ENCODE assay signal across 8 cellular contexts in the genomic region with DNA sequence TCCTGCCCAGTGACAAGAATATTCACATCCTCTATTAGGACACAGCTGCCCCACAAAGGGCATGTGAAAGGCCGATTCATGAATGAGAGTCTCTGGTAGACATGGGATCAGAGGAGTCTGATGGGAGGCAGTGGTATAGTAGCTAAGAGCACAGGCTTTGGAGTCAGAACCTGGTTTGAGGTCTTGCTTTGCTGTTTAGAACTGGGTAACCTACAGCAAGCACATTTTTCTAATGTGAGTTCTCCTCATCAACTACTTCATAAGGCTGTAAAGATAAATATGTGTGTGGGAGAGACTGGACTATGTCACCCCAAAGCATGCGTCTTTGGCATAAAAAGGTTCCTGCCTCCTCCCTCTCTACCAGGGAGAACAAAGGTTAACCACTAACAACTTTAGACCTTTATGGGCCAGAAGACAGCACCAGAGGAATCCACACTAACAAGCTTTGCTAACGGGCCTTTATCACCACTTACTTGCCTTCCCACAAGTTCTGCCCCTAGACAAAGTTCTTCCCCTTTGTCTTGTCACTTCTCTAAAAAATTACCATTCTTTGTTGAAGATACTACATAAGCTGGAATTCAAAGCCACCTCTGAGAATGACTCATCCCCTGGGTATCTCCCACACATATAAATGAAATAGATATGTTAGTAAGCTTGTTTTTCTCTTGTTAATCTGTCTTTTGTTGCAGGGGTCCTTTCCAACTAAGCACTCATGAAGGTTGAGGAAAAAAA. TPM values are rescaled to one million over a fixed set of nuclear protein-coding genes. Genes with fewer than 3 reads are reported as not detected.
DNase-seq lines count a peak whose midpoint lies in the region; ATAC-seq and TF ChIP-seq lines count a peak whose summit lies in the region.

No MANE protein-coding gene starts in this region.

- intact Hi-C loops in posterior vena cava (cut with DNase I) = no loop called here

- CTCF ChIA-PET in activated CD8-positive, alpha-beta memory T cell treated with anti-CD3 and anti-CD28 coated beads, Interleukin-2, amount 10 ng/mL, durations not matched to agents 7 days and 5 days (lab: Charles Lee) = interaction anchor here (0.9 to 2.1 kb wide), 9 partner anchors 8 to 32 kb away, joined by 3 to 9 read pairs (median 3); no protein-coding TSS in a partner anchor

- no peak overlapping the region for H3K4me3 Mint-ChIP-seq in activated CD8-positive, alpha-beta memory T cell treated with anti-CD3 and anti-CD28 coated beads, Interleukin-2, amount 10 ng/mL, durations not matched to agents 7 days and 5 days

- DNase-seq in activated CD8-positive, alpha-beta memory T cell treated with anti-CD3 and anti-CD28 coated beads, Interleukin-2, amount 10 ng/mL, durations not matched to agents 7 days and 5 days = no peak
- DNase-seq in activated CD8-positive, alpha-beta memory T cell treated with anti-CD3 and anti-CD28 coated beads, Interleukin-2, amount 50 U/mL, for 4 hours = no peak
- DNase-seq in SK-MEL-5 (ENCODE audit: low read depth, low spot score) (peak; percentile 13), fibroblast of the aortic adventitia (ENCODE audit: low read depth) (peak; percentile 88), BE2C (no peak), posterior vena cava (ENCODE audit: low spot score) (no peak), NCI-H748 (lab: John Stamatoyannopoulos, UW; ENCODE audit: unreplicated experiment) (no peak)
- peak; percentile 17 for DNase-seq in stimulated activated naive CD8-positive, alpha-beta T cell treated with anti-CD3 and anti-CD28 coated beads, Interleukin-15, Interleukin-2, amounts not matched to agents 100 U/mL and 50 U/mL, for 24 hours

- TF ChIP-seq CTCF in fibroblast of the aortic adventitia (IDR thresholded peaks at IDR 0.05; ENCODE audit: insufficient read depth, low read length) (no peak), BE2C (IDR thresholded peaks at IDR 0.05; ENCODE audit: low read depth, low read length) (no peak)

- H3K4me1 Mint-ChIP-seq in activated CD8-positive, alpha-beta memory T cell treated with anti-CD3 and anti-CD28 coated beads, Interleukin-2, amount 10 ng/mL, durations not matched to agents 7 days and 5 days = peaks cover 47% of the 10 kb centered on the region

- no peaks in the 10 kb centered on the region for H3K9me3 Mint-ChIP-seq in activated CD8-positive, alpha-beta memory T cell treated with anti-CD3 and anti-CD28 coated beads, Interleukin-2, amount 10 ng/mL, durations not matched to agents 7 days and 5 days (ENCODE audit: low read depth)

- H3K4me3 ChIP-seq in fibroblast of the aortic adventitia (ENCODE audit: low read depth, low read length) (no peak overlapping the region), BE2C (ENCODE audit: low read depth, low read length) (no peak overlapping the region)

- peaks cover 53% of the 10 kb centered on the region for H3K36me3 Mint-ChIP-seq in activated CD8-positive, alpha-beta memory T cell treated with anti-CD3 and anti-CD28 coated beads, Interleukin-2, amount 10 ng/mL, durations not matched to agents 7 days and 5 days

- no peaks in the 10 kb centered on the region for H3K9me3 ChIP-seq in BE2C

- no peaks in the 10 kb centered on the region for H3K27me3 ChIP-seq in BE2C

- H3K4me1 ChIP-seq in BE2C = no peaks in the 10 kb centered on the region

- H3K27me3 Mint-ChIP-seq in activated CD8-positive, alpha-beta memory T cell treated with anti-CD3 and anti-CD28 coated beads, Interleukin-2, amount 10 ng/mL, durations not matched to agents 7 days and 5 days = no peaks in the 10 kb centered on the region

- peak; percentile 40 for ATAC-seq in activated CD8-positive, alpha-beta memory T cell treated with anti-CD3 and anti-CD28 coated beads, Interleukin-2, amount 10 ng/mL, durations not matched to agents 7 days and 5 days
- peak; percentile 89 for ATAC-seq in stimulated activated naive CD8-positive, alpha-beta T cell treated with anti-CD3 and anti-CD28 coated beads, Interleukin-15, Interleukin-2, amounts not matched to agents 100 U/mL and 50 U/mL, for 24 hours

- peaks cover 37% of the 10 kb centered on the region for H3K36me3 ChIP-seq in BE2C

- H3K27ac Mint-ChIP-seq in activated CD8-positive, alpha-beta memory T cell treated with anti-CD3 and anti-CD28 coated beads, Interleukin-2, amount 10 ng/mL, durations not matched to agents 7 days and 5 days = peak overlapping the region; percentile 84

- in situ Hi-C loops in SK-MEL-5 (cut with HindIII; ENCODE audit: low pct_unique_long_range_greater_than_20kb, low sequenced_read_pairs) = no loop called here

RNA-seq across cellular contexts. Expression of a gene that starts 21.1 kb away (rescaled TPM):
- total RNA-seq in activated CD8-positive, alpha-beta memory T cell treated with anti-CD3 and anti-CD28 coated beads, Interleukin-2, amount 10 ng/mL, durations not matched to agents 7 days and 5 days = 10 to 100 TPM; 42.5 to 49.1 TPM
- 13.7 and 14.5 TPM in 2 replicates for total RNA-seq in SK-MEL-5 (2014; rRNA removed; shearing (Covaris generic))
- 15.0 and 19.7 TPM in 2 replicates for polyA plus RNA-seq in SK-MEL-5 (2015; cell fraction: cytosol; rRNA removed)
- 12.6 and 17.0 TPM in 2 replicates for polyA plus RNA-seq in SK-MEL-5 (2015; cell fraction: nucleus; rRNA removed)
- total RNA-seq in fibroblast of the aortic adventitia (ENCODE audit: low replicate concordance) = 20.4 and 29.7 TPM in 2 replicates
- polyA plus RNA-seq in BE2C (2012; ENCODE audit: insufficient read depth, insufficient read length, low read depth) = 18.9 TPM
- 10 to 100 TPM; 28.9 to 40.0 TPM for total RNA-seq in posterior vena cava

RNA-seq across cellular contexts. Expression of a gene that starts 56.1 kb away (rescaled TPM):
- 10 to 100 TPM; 56.5 to 88.0 TPM for total RNA-seq in activated CD8-positive, alpha-beta memory T cell treated with anti-CD3 and anti-CD28 coated beads, Interleukin-2, amount 10 ng/mL, durations not matched to agents 7 days and 5 days
- 39.3 and 40.4 TPM in 2 replicates for total RNA-seq in SK-MEL-5 (2014; rRNA removed; shearing (Covaris generic))
- 38.5 and 41.2 TPM in 2 replicates for polyA plus RNA-seq in SK-MEL-5 (2015; cell fraction: cytosol; rRNA removed)
- polyA plus RNA-seq in SK-MEL-5 (2015; cell fraction: nucleus; rRNA removed) = 97.2 and 165 TPM in 2 replicates
- total RNA-seq in fibroblast of the aortic adventitia (ENCODE audit: low replicate concordance) (8.6 and 29.5 TPM in 2 replicates), posterior vena cava (10 to 100 TPM; 28.6 to 33.0 TPM)
- 73.0 TPM for polyA plus RNA-seq in BE2C (2012; ENCODE audit: insufficient read depth, insufficient read length, low read depth)

Comparison
In these comparisons a context has a peak if more than half of its experiments do, and no peak if none do; other contexts are left out.
1. DNase-seq: peak in SK-MEL-5 (single experiment), fibroblast of the aortic adventitia (single experiment) and stimulated activated naive CD8-positive, alpha-beta T cell treated with anti-CD3 and anti-CD28 coated beads, Interleukin-15, Interleukin-2, amounts not matched to agents 100 U/mL and 50 U/mL, for 24 hours (single experiment); none in activated CD8-positive, alpha-beta memory T cell treated with anti-CD3 and anti-CD28 coated beads, Interleukin-2, amount 10 ng/mL, durations not matched to agents 7 days and 5 days (single experiment), activated CD8-positive, alpha-beta memory T cell treated with anti-CD3 and anti-CD28 coated beads, Interleukin-2, amount 50 U/mL, for 4 hours (single experiment), BE2C (single experiment), posterior vena cava (single experiment) and NCI-H748 (single experiment).